8 cellular contexts compared by ENCODE assay signal in genomic region chr11:113896156-113896879, GRCh38. TPM values are rescaled to one million over a fixed set of nuclear protein-coding genes. Genes with fewer than 3 reads are reported as not detected.
A peak's percentile ranks its signal among the peaks of the same experiment; 100 is the strongest.
DNase-seq lines count a peak whose midpoint lies in the region; ATAC-seq and TF ChIP-seq lines count a peak whose summit lies in the region.

No MANE protein-coding gene starts in this region.

- in situ Hi-C loops in GM13977 (cut with MboI; ENCODE audit: low pct_unique_long_range_greater_than_20kb, low sequenced_read_pairs, unreplicated experiment) = loop anchor here (25.0 kb wide), 1 partner anchor 366 kb away; no protein-coding TSS in a partner anchor

- TF ChIP-seq CTCF in GM13977 (IDR thresholded peaks at IDR 0.05; ENCODE audit: extremely low read depth, insufficient read depth, missing control alignments) (peak; percentile 86), esophagus squamous epithelium (IDR thresholded peaks at IDR 0.05) (peak; percentile 51 to 82 (median 68)), nephron (IDR thresholded peaks at IDR 0.05; ENCODE audit: unreplicated experiment in 3 of 3) (peak; percentile 69 to 81 (median 71))

- no peak overlapping the region for H3K4me3 Mint-ChIP-seq in nephron

- peaks cover 21% of the 10 kb centered on the region for H3K4me1 Mint-ChIP-seq in nephron

- H3K9me3 ChIP-seq in esophagus squamous epithelium = no peaks in the 10 kb centered on the region

- peaks cover 14% of the 10 kb centered on the region for H3K27me3 Mint-ChIP-seq in nephron (ENCODE audit: low read depth)

- no peaks in the 10 kb centered on the region for H3K27me3 ChIP-seq in esophagus squamous epithelium

- H3K4me1 ChIP-seq in esophagus squamous epithelium = no peaks in the 10 kb centered on the region

- no peak overlapping the region for H3K4me3 ChIP-seq in esophagus squamous epithelium

- no peak overlapping the region for H3K27ac Mint-ChIP-seq in nephron

- DNase-seq in AG08396 (ENCODE audit: low spot score) = peak; percentile 47
- DNase-seq in GM13977 (ENCODE audit: low spot score) = peak; percentile 53
- peak; percentile 42 for DNase-seq in NCI-H128 (lab: John Stamatoyannopoulos, UW; ENCODE audit: unreplicated experiment)
- peak; percentile 44 for DNase-seq in activated CD4-positive, alpha-beta T cell treated with anti-CD3 and anti-CD28 coated beads for 48 hours
- no peak for DNase-seq in esophagus squamous epithelium (lab: John Stamatoyannopoulos, UW)

- H3K27ac ChIP-seq in esophagus squamous epithelium = no peak overlapping the region

- no peaks in the 10 kb centered on the region for H3K36me3 ChIP-seq in esophagus squamous epithelium

- no peaks in the 10 kb centered on the region for H3K9me3 Mint-ChIP-seq in nephron

- TF ChIP-seq POLR2A in esophagus squamous epithelium (IDR thresholded peaks at IDR 0.05) = no peak

- WGBS in esophagus squamous epithelium, 2 donors = 27 to 34% methylated on average over 10 of the region's 10 CpGs

- intact Hi-C loops in esophagus squamous epithelium (cut with DNase I) = loop anchor here (5.0 kb wide), 1 partner anchor 361 kb away; no protein-coding TSS in a partner anchor

- ATAC-seq in GM18520 (IDR thresholded peaks at IDR 0.05; ENCODE audit: unreplicated experiment) (no peak), HG02571 (IDR thresholded peaks at IDR 0.05; ENCODE audit: unreplicated experiment) (no peak)

- H3K36me3 Mint-ChIP-seq in nephron (ENCODE audit: low read depth) = no peaks in the 10 kb centered on the region

RNA-seq across cellular contexts. Expression of gene HTR3B, which starts 8.3 kb away (rescaled TPM):
- total RNA-seq in esophagus squamous epithelium = under 1 TPM in 3 of 4 donors, not detected in 1; 0.15 to 0.64 (median 0.19) TPM

RNA-seq across cellular contexts. Expression of gene USP28, which starts 20.9 kb away (rescaled TPM):
- 10 to 100 TPM; 11.4 to 38.6 (median 16.0) TPM for total RNA-seq in esophagus squamous epithelium
